ENCODE assay signal across 8 cellular contexts in genomic region chr14:52131640-52132320, GRCh38.
DNase-seq lines count a peak whose midpoint lies in the region; ATAC-seq and TF ChIP-seq lines count a peak whose summit lies in the region.

No MANE protein-coding gene starts in this region.

- H4K20me1 ChIP-seq in DND-41 (ENCODE audit: insufficient read depth, low read length) (no peaks in the 10 kb centered on the region), mammary epithelial cell (ENCODE audit: insufficient read depth, low read length) (no peaks in the 10 kb centered on the region)

- H3K27ac ChIP-seq in DND-41 (ENCODE audit: low read length) (peak overlapping the region; percentile 79), SJCRH30 (no peak overlapping the region), mammary epithelial cell (ENCODE audit: insufficient read depth, low read depth, low read length) (no peak overlapping the region)

- dilution Hi-C loops in mammary epithelial cell (cut with HindIII; ENCODE audit: low sequenced_read_pairs): loop anchor here (5.0 kb wide), 1 partner anchor 84 kb away; no protein-coding TSS in a partner anchor

- peak overlapping the region in 1 of 2 experiments; percentile 40; a peak in 2 of 4 replicates for H3K4me3 ChIP-seq in DND-41 (ENCODE audit: low read depth in 1 of 2, low read length in 2 of 2)
- no peak overlapping the region for H3K4me3 ChIP-seq in MG63
- H3K4me3 ChIP-seq in SJCRH30: no peak overlapping the region
- no peak overlapping the region for H3K4me3 ChIP-seq in mammary epithelial cell (replicated peaks in 1 of 3; ENCODE audit: insufficient read depth in 1 of 3, low read depth in 2 of 3, low read length in 3 of 3)

- 26% methylated on average over 13 of the region's 13 CpGs for WGBS in mammary epithelial cell (ENCODE audit: low coverage, missing lambda C conversion rate)

- in situ Hi-C loops in mammary epithelial cell (cut with MboI; ENCODE audit: low sequenced_read_pairs in 2 of 2): loop anchor here in 1 of 2 donors (25.0 kb wide), 1 partner anchor 94 kb away; no protein-coding TSS in a partner anchor

- intact Hi-C loops in mammary epithelial cell (cut with micrococcal nuclease): loop anchor here (1.0 to 2.0 kb wide), 5 partner anchors 55 to 349 kb away; partner anchors contain the start of gene RTRAF

- peak overlapping the region; percentile 57 for H3K4me2 ChIP-seq in DND-41 (ENCODE audit: insufficient read depth, low read length)
- peak overlapping the region; percentile 45 for H3K4me2 ChIP-seq in mammary epithelial cell (ENCODE audit: insufficient read depth, low read depth, low read length)

- H3K36me3 ChIP-seq in DND-41 (ENCODE audit: insufficient read depth, low read length) (no peaks in the 10 kb centered on the region), MG63 (no peaks in the 10 kb centered on the region), SJCRH30 (no peaks in the 10 kb centered on the region), mammary epithelial cell (ENCODE audit: insufficient read depth, low read length) (no peaks in the 10 kb centered on the region)

- DNase-seq in DND-41 (peak; percentile 87), MG63 (peak; percentile 69), SJCRH30 (peak; percentile 81 to 92), mammary epithelial cell (peak; percentile 79), inferior parietal cortex (ENCODE audit: extremely low spot score) (peak; percentile 87)
- peak; percentile 72 for DNase-seq in stimulated activated CD4-positive, alpha-beta T cell treated with anti-CD3 and anti-CD28 coated beads, Interleukin-15, amount 100 ng/mL, for 24 hours

- BruUV-seq in mammary epithelial cell (replicated peaks; lab: Mats Ljungman, UMichigan): no TSS peak

- H3K79me2 ChIP-seq in DND-41 (ENCODE audit: insufficient read depth, low read length) (no peaks in the 10 kb centered on the region), mammary epithelial cell (ENCODE audit: insufficient read depth, low read length) (no peaks in the 10 kb centered on the region)

- TF ChIP-seq CTCF in DND-41 (IDR thresholded peaks at IDR 0.05; ENCODE audit: borderline replicate concordance, extremely low read depth, low read length, poor library complexity, severe bottlenecking) (peak; percentile 94), mammary epithelial cell (conservative IDR thresholded peaks at IDR 0.05 in 1 of 2, IDR thresholded peaks at IDR 0.05 in 1 of 2; ENCODE audit: extremely low read depth in 1 of 2, insufficient read depth in 1 of 2, low read depth in 1 of 2, low read length in 2 of 2) (peak; percentile 66 to 84)

- ATAC-seq in DND-41 (ENCODE audit: insufficient read depth, low read depth) (peak; percentile 96), HG02840 (IDR thresholded peaks at IDR 0.05; ENCODE audit: low FRiP score, unreplicated experiment) (no peak), GM18519 (IDR thresholded peaks at IDR 0.05; ENCODE audit: low FRiP score, unreplicated experiment) (no peak)

- H3K9ac ChIP-seq in DND-41 (ENCODE audit: low read depth, low read length): peak overlapping the region; percentile 43
- H3K9ac ChIP-seq in mammary epithelial cell (ENCODE audit: insufficient read depth, low read length): no peak overlapping the region

- H2AFZ ChIP-seq in DND-41 (ENCODE audit: low read depth, low read length): peak overlapping the region; percentile 73
- H2AFZ ChIP-seq in mammary epithelial cell (ENCODE audit: low read depth, low read length): peak overlapping the region; percentile 77

- CTCF ChIA-PET in mammary epithelial cell (lab: Charles Lee; ENCODE audit: low non-redundant PET): no interaction called here

- H3K9me3 ChIP-seq in DND-41 (ENCODE audit: insufficient read depth, low read length, severe bottlenecking): peaks cover 14% of the 10 kb centered on the region
- H3K9me3 ChIP-seq in MG63: no peaks in the 10 kb centered on the region
- no peaks in the 10 kb centered on the region for H3K9me3 ChIP-seq in SJCRH30 (replicated peaks)
- peaks cover 4% of the 10 kb centered on the region for H3K9me3 ChIP-seq in mammary epithelial cell (replicated peaks; ENCODE audit: insufficient read depth, low read length)

- peaks cover 17% of the 10 kb centered on the region for H3K4me1 ChIP-seq in DND-41 (ENCODE audit: insufficient read depth, low read length)
- no peaks in the 10 kb centered on the region for H3K4me1 ChIP-seq in SJCRH30
- H3K4me1 ChIP-seq in mammary epithelial cell (ENCODE audit: insufficient read depth, low read length): peaks cover 5% of the 10 kb centered on the region

- H3K27me3 ChIP-seq in DND-41 (ENCODE audit: insufficient read depth, low read length, poor library complexity) (no peaks in the 10 kb centered on the region), MG63 (no peaks in the 10 kb centered on the region), SJCRH30 (no peaks in the 10 kb centered on the region), mammary epithelial cell (ENCODE audit: insufficient read depth, low read length) (no peaks in the 10 kb centered on the region)
